2 cellular contexts compared by ENCODE assay signal in the genomic region with DNA sequence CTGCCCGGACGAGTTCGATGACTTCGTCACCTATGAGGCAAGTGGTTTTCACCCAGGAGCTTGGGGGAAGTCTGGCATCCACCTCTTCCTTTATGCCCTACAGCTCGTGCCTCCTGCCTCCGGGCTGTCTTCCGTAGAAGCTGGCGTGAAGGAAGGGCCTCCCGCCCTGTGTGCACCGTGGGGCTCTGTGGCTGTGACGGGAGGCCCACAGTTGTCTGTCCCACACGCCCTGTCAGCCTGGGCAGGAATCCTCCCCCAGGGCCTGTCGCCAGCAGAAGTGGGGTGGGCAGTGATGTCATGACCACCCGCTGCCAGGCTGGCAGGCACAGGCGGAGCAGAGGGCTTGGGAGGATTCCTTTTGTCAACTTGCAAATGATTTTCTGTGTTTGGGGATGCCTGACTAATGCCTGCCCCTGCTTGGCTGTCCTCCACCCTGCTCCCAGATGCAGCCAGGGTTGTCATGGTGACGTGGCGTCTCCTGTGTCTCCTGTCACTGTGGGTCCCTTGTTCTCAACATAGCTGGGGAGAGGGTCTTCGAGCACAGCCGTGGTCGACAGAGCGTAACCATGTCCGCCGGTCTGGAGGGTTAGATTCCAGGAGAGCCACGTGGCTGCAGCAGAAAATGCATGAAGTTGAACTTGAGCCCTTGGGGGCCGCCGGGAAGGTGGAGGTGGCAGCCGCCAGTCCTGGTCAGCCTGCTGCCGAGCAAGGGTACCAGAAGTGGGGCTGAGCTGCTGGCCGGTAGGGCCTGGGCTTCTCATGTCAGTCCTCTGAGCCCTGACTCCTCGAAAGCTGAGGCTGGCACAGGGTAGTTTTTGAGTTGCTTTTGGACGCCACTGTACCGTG.
TF ChIP-seq lines count a peak whose summit lies in the region.

No MANE protein-coding gene starts in this region.

TF ChIP-seq in SK-N-SH, 30 proteins besides CTCF, POLR2A, EP300 and RAD21 (continued from another document):
- TF ChIP-seq EZH2phosphoT487 (IDR thresholded peaks at IDR 0.05; ENCODE audit: borderline replicate concordance, low read depth): no peak
- TF ChIP-seq POLR2AphosphoS5 (IDR thresholded peaks at IDR 0.05; ENCODE audit: low read depth, low read length): no peak
- TF ChIP-seq FOXJ3 (CRISPR knock-in tag; IDR thresholded peaks at IDR 0.05): no peak
- no peak for TF ChIP-seq YY1 (IDR thresholded peaks at IDR 0.05; ENCODE audit: low read depth)
- TF ChIP-seq NRF1 (IDR thresholded peaks at IDR 0.05; ENCODE audit: low read depth, low read length): no peak
- no peak for TF ChIP-seq ELF1 (IDR thresholded peaks at IDR 0.05)
- TF ChIP-seq MXI1 (IDR thresholded peaks at IDR 0.05; ENCODE audit: low read depth, low read length): no peak
- no peak for TF ChIP-seq USF1 (IDR thresholded peaks at IDR 0.05; ENCODE audit: borderline replicate concordance, low read depth)
- TF ChIP-seq TEAD4 (IDR thresholded peaks at IDR 0.05; ENCODE audit: borderline replicate concordance, insufficient read depth): no peak

TF ChIP-seq in SK-N-SH treated with all-trans-retinoic acid at 6 μM for 48 hours, 23 proteins besides CTCF, POLR2A, EP300 and RAD21 (continued from another document):
- TF ChIP-seq, protein P1, sequence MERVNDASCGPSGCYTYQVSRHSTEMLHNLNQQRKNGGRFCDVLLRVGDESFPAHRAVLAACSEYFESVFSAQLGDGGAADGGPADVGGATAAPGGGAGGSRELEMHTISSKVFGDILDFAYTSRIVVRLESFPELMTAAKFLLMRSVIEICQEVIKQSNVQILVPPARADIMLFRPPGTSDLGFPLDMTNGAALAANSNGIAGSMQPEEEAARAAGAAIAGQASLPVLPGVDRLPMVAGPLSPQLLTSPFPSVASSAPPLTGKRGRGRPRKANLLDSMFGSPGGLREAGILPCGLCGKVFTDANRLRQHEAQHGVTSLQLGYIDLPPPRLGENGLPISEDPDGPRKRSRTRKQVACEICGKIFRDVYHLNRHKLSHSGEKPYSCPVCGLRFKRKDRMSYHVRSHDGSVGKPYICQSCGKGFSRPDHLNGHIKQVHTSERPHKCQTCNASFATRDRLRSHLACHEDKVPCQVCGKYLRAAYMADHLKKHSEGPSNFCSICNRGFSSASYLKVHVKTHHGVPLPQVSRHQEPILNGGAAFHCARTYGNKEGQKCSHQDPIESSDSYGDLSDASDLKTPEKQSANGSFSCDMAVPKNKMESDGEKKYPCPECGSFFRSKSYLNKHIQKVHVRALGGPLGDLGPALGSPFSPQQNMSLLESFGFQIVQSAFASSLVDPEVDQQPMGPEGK (CRISPR knock-in tag; IDR thresholded peaks at IDR 0.05; ENCODE audit: borderline replicate concordance): no peak
- TF ChIP-seq TCF4 (CRISPR knock-in tag; IDR thresholded peaks at IDR 0.05; ENCODE audit: borderline replicate concordance): no peak
